ENCODE assay signal across 11 cellular contexts in the genomic region with DNA sequence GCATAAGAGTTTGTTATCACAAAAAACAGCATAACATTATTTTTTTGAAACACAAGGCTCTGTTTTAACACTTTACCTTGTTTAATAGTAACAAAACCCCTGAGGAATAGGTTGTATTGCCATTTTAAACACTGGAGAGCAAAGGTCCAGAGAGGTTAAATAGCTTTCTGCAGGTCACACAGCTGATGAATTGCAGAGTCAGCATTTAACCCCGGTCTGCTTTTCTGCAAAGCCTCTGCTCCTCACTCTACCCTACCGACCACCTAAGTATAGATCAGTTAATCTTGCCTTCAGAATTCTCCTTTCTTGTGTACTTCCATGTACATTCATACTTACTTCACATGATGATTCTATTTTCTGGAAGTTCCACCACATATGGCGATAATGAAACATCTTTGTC. TPM values are rescaled to one million over a fixed set of nuclear protein-coding genes. Genes with fewer than 3 reads are reported as not detected.
DNase-seq lines count a peak whose midpoint lies in the region; ATAC-seq, FAIRE-seq and TF ChIP-seq lines count a peak whose summit lies in the region.
"Had no signal": no experiment of that assay in that cellular context is flagged by ENCODE, and none has a peak within 500 bp of the region (broad histone marks: within the 10 kb centered on the region; RNA-seq: fewer than 3 reads in every experiment).

No MANE protein-coding gene starts in this region.

- TF ChIP-seq POLR2A in K562 (conservative IDR thresholded peaks at IDR 0.05): no peak

- H4K20me1 ChIP-seq in K562 (replicated peaks; ENCODE audit: control insufficient read depth, insufficient read depth, low read length): no peaks in the 10 kb centered on the region
- H4K20me1 ChIP-seq: BLaER1 had no signal

- H3K9me1 ChIP-seq in K562 (ENCODE audit: control insufficient read depth, insufficient read depth, low read length): no peaks in the 10 kb centered on the region

- in situ Hi-C loops in K562 (cut with MboI): no loop called here

- TF ChIP-seq RAD21 in K562 (CRISPR knock-in tag; conservative IDR thresholded peaks at IDR 0.05 in 1 of 2, IDR thresholded peaks at IDR 0.05 in 1 of 2): no peak

- 2% methylated on average over 3 of the region's 3 CpGs for WGBS in K562 (ENCODE audit: insufficient coverage, low coverage, missing lambda C conversion rate)

- no peak overlapping the region for H2AFZ ChIP-seq in K562 (ENCODE audit: low read depth, low read length)

- CTCF ChIA-PET in RWPE1 (lab: Yijun Ruan, JAX) (interaction anchor here (0.6 kb wide), 1 partner anchor 149 kb away, joined by 3 read pairs; no protein-coding TSS in a partner anchor), K562 (lab: Yijun Ruan, JAX; ENCODE audit: low intra/inter-chr PET ratio) (no interaction called here), A673 (lab: Charles Lee) (no interaction called here)

- H3K4me1 Mint-ChIP-seq in nephron: peaks cover 65% of the 10 kb centered on the region

- POLR2A ChIA-PET in RWPE1 (lab: Yijun Ruan, JAX; ENCODE audit: low non-redundant PET): no interaction called here
- POLR2A ChIA-PET in K562 (lab: Yijun Ruan, JAX): no interaction called here
- POLR2A ChIA-PET in A673 (lab: Charles Lee; ENCODE audit: low non-redundant PET): no interaction called here

- BruUV-seq in K562 (replicated peaks; lab: Mats Ljungman, UMichigan): no TSS peak
- no TSS peak for BruUV-seq in A673 (replicated peaks; lab: Mats Ljungman, UMichigan)

- H3K4me2 ChIP-seq in K562 (ENCODE audit: insufficient read depth, low read length): no peak overlapping the region

- no peak for TF ChIP-seq EP300 in K562 (IDR thresholded peaks at IDR 0.05; ENCODE audit: low read length)

- peaks cover 4% of the 10 kb centered on the region for H3K27me3 Mint-ChIP-seq in nephron (ENCODE audit: low read depth)

- peaks cover 8 to 21% of the 10 kb centered on the region in 2 experiments; a peak in 4 of 5 replicates for H3K27me3 ChIP-seq in K562 (ENCODE audit: control insufficient read depth in 2 of 2, insufficient read depth in 2 of 2, low read length in 2 of 2)
- peaks cover 64% of the 10 kb centered on the region for H3K27me3 ChIP-seq in A673 (replicated peaks; ENCODE audit: insufficient read depth, low read depth, low read length, poor library complexity)
- H3K27me3 ChIP-seq: BLaER1 had no signal

- TF ChIP-seq CTCF in RWPE1 (conservative IDR thresholded peaks at IDR 0.05; ENCODE audit: low read depth): no peak
- no peak for TF ChIP-seq CTCF in K562 (IDR thresholded peaks at IDR 0.05 in 2 of 3, conservative IDR thresholded peaks at IDR 0.05 in 1 of 3; ENCODE audit: insufficient read depth in 2 of 3, low read depth in 1 of 3, low read length in 3 of 3)
- no peak for TF ChIP-seq CTCF in nephron (IDR thresholded peaks at IDR 0.05; ENCODE audit: unreplicated experiment in 3 of 3)
- no peak for TF ChIP-seq CTCF in A673 (conservative IDR thresholded peaks at IDR 0.05; ENCODE audit: low read depth, low read length)

- peak overlapping the region; percentile 16; the same call in 1 of the 2 replicates for H3K27ac ChIP-seq in RWPE1
- H3K27ac ChIP-seq in K562 (ENCODE audit: extremely low read depth, low read depth, low read length): no peak overlapping the region
- H3K27ac ChIP-seq in A673 (ENCODE audit: low read depth, low read length, poor library complexity, severe bottlenecking): no peak overlapping the region
- H3K27ac ChIP-seq: BLaER1, HL-60 had no signal

- intact Hi-C loops in K562 (cut with micrococcal nuclease): no loop called here
- intact Hi-C loops in A673 (cut with micrococcal nuclease; ENCODE audit: unreplicated experiment): no loop called here

- FAIRE-seq in K562 (lab: Jason Lieb, UNC): no peak
- FAIRE-seq: H54 had no signal

- no peaks in the 10 kb centered on the region for H3K79me2 ChIP-seq in K562 (ENCODE audit: control insufficient read depth, insufficient read depth, low read length)

- H3K36me3 ChIP-seq in K562 (ENCODE audit: control insufficient read depth, insufficient read depth, low read length) (no peaks in the 10 kb centered on the region), A673 (ENCODE audit: insufficient read depth, low read length, poor library complexity, severe bottlenecking) (no peaks in the 10 kb centered on the region)
- H3K36me3 ChIP-seq: BLaER1 had no signal

- H3K4me3 ChIP-seq in K562 (no peak overlapping the region), A673 (ENCODE audit: low read depth, low read length, poor library complexity, severe bottlenecking) (no peak overlapping the region)
- H3K4me3 ChIP-seq: BLaER1 had no signal

- peak overlapping the region in 2 of 3 experiments; percentile 81 to 82 for H3K27ac Mint-ChIP-seq in nephron

- H3K36me3 Mint-ChIP-seq in nephron (ENCODE audit: low read depth): peaks cover 21% of the 10 kb centered on the region

- H3K9me3 Mint-ChIP-seq in nephron: no peaks in the 10 kb centered on the region

- no peak for DNase-seq in RWPE1 (ENCODE audit: low spot score)
- no peak for DNase-seq in K562 (ENCODE audit: extremely low read depth in 1 of 4, low spot score in 3 of 4)
- DNase-seq in activated T-cell treated with anti-CD3 and anti-CD28 coated beads for 4 hours: no peak
- no peak for DNase-seq in A673 (ENCODE audit: low spot score)
- DNase-seq: AML-193 had no signal

- ATAC-seq in K562 (no peak), GM21576 (IDR thresholded peaks at IDR 0.05; ENCODE audit: unreplicated experiment) (no peak)
- ATAC-seq: HCT116 had no signal

- H3K9me3 ChIP-seq in K562 (replicated peaks; ENCODE audit: control insufficient read depth, insufficient read depth, low read depth, low read length) (no peaks in the 10 kb centered on the region), A673 (ENCODE audit: low read depth, low read length, poor library complexity, severe bottlenecking) (no peaks in the 10 kb centered on the region)
- H3K9me3 ChIP-seq: BLaER1 had no signal

- no peak overlapping the region for H3K9ac ChIP-seq in K562 (ENCODE audit: insufficient read depth in 1 of 2, low read depth in 2 of 2, low read length in 2 of 2)
- H3K9ac ChIP-seq: BLaER1 had no signal

- H3K4me3 Mint-ChIP-seq in nephron: no peak overlapping the region

- H3K4me1 ChIP-seq in K562 (replicated peaks in 1 of 2; ENCODE audit: control insufficient read depth in 2 of 2, insufficient read depth in 2 of 2, low read length in 2 of 2) (peaks cover 0 to under 1% of the 10 kb centered on the region in 2 experiments; a peak in 2 of 5 replicates), A673 (ENCODE audit: insufficient read depth, low read length, poor library complexity, severe bottlenecking) (no peaks in the 10 kb centered on the region)

TF ChIP-seq in K562, 482 proteins besides CTCF, POLR2A, EP300 and RAD21 (continues in another document):
- TF ChIP-seq PHF21A (IDR thresholded peaks at IDR 0.05; ENCODE audit: borderline replicate concordance, low read depth) (no peak), C11orf30 (IDR thresholded peaks at IDR 0.05; ENCODE audit: low read depth) (peak; percentile 87), BCOR (IDR thresholded peaks at IDR 0.05) (no peak), PHB (CRISPR knock-in tag; IDR thresholded peaks at IDR 0.05) (no peak), MAFK (IDR thresholded peaks at IDR 0.05; ENCODE audit: low read length) (peak; percentile 96), MAFG (tag; conservative IDR thresholded peaks at IDR 0.05) (peak; percentile 93), ZNF347 (CRISPR knock-in tag; IDR thresholded peaks at IDR 0.05; ENCODE audit: low read depth) (no peak), ZNF12 (CRISPR knock-in tag; IDR thresholded peaks at IDR 0.05) (no peak), ZNF316 (IDR thresholded peaks at IDR 0.05) (peak; percentile 94), KLF6 (CRISPR knock-in tag; IDR thresholded peaks at IDR 0.05; ENCODE audit: borderline replicate concordance) (no peak), MAFF (IDR thresholded peaks at IDR 0.05; ENCODE audit: low read length) (peak; percentile 97), LCOR (CRISPR knock-in tag; IDR thresholded peaks at IDR 0.05) (no peak), E2F1 (CRISPR knock-in tag; IDR thresholded peaks at IDR 0.05) (no peak), WHSC1 (IDR thresholded peaks at IDR 0.05; ENCODE audit: low read length) (no peak)

RNA-seq across cellular contexts. Expression of gene KCNJ15, which starts 42.0 kb away (rescaled TPM):
- 10.7 and 19.3 TPM in 2 replicates for total RNA-seq in K562 (2011; cell fraction: chromatin; rRNA removed; ENCODE audit: low replicate concordance)
- 5.0 and 7.9 TPM in 2 replicates for total RNA-seq in K562 (2011; cell fraction: nucleolus; rRNA removed)
- total RNA-seq in K562 (2011; cell fraction: nucleoplasm; rRNA removed): 5.3 and 7.6 TPM in 2 replicates
- total RNA-seq in K562 (2014; rRNA removed): 0.41 TPM in 1 of 2 replicates, not detected in the other
- total RNA-seq in K562 (2014; rRNA removed; fragmentation: Illumina TruSeq; extraction: Trizol): 0.91 and 0.96 TPM in 2 replicates
- total RNA-seq in K562 (2015; rRNA removed; fragmentation: Illumina TruSeq; extraction: Trizol): 0.68 and 1.1 TPM in 2 replicates
- 0.69 and 2.5 TPM in 2 replicates for total RNA-seq in K562 (2021)
- polyA plus RNA-seq in K562 (2011; rRNA removed): 3.0 and 5.2 TPM in 2 replicates
- 0.94 and 2.5 TPM in 2 replicates for polyA plus RNA-seq in K562 (2011; cell fraction: cytosol; rRNA removed)
- 5.0 and 6.3 TPM in 2 replicates for polyA plus RNA-seq in K562 (2011; cell fraction: nucleus; rRNA removed)
- polyA plus RNA-seq in K562 (2012): 0.89 and 3.2 TPM in 2 replicates
- polyA plus RNA-seq in K562 (2014; fragmentation: Illumina TruSeq; extraction: Trizol): 0.15 and 0.42 TPM in 2 replicates
- under 1 TPM; 0.70 to 0.73 TPM for polyA plus RNA-seq in K562 (2014; fragmentation: Nextera tagmentation; extraction: Ambion mirVana)
- polyA plus RNA-seq in K562 (2014; rRNA removed): 0.20 and 0.32 TPM in 2 replicates
- polyA minus RNA-seq in K562 (2011; rRNA and poly(A)+ RNA removed): 4.0 and 7.7 TPM in 2 replicates
- polyA minus RNA-seq in K562 (2011; cell fraction: cytosol; rRNA and poly(A)+ RNA removed): 1.1 TPM in 1 of 2 replicates, not detected in the other
- 6.7 and 7.4 TPM in 2 replicates for polyA minus RNA-seq in K562 (2011; cell fraction: nucleus; rRNA and poly(A)+ RNA removed)
- not detected in 2 replicates for total RNA-seq in A673 (2021)
